Comparison of ENCODE assay signal across 29 cellular contexts in the genomic region with DNA sequence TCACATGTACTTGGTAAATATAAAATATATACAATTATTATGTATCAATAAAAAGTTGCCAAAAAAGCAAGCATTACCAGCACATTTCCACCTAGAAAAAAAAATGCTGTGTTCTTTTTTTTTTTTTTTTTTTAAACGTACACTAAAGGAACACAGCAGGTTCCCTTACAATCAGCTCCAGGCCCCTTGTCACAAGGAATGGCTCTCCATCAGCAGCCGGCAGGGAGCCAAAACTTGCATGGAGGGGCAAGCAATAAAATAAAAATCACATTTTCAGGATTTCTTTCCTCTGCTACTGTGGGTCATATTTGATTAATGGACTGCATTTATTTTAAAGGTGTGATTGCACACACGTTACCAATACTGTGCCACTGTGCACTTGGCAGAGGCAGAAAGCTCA.
"Had no signal": no experiment of that assay in that cellular context is flagged by ENCODE, and none has a peak within 500 bp of the region (broad histone marks: within the 10 kb centered on the region; RNA-seq: fewer than 3 reads in every experiment).

No MANE protein-coding gene starts in this region.

- DNase-seq: activated CD4-positive, alpha-beta T cell treated with anti-CD3 and anti-CD28 coated beads, Interleukin-2, amount 10 ng/mL, durations not matched to agents 24 days and 14 days; activated CD4-positive, alpha-beta T cell treated with anti-CD3 and anti-CD28 coated beads, Interleukin-2, amount 50 U/mL, for 4 hours; activated CD8-positive, alpha-beta T cell treated with anti-CD3 and anti-CD28 coated beads for 36 hours; activated gamma-delta T cell; activated naive CD4-positive, alpha-beta T cell treated with Interleukin-2 at 50 U/mL for 16 hours; activated naive CD8-positive, alpha-beta T cell treated with anti-CD3 and anti-CD28 coated beads, Interleukin-2, amount 10 ng/mL, durations not matched to agents 7 days and 5 days; activated T-cell treated with anti-CD3 and anti-CD28 coated beads, Interleukin-2, amount 50 U/mL, for 1 hour; amygdala; Karpas-422; NCI-H1105; NCI-H1417 treated with DMSO at 0.1 percent for 48 hours; NCI-H187 treated with DMSO at 0.1 percent for 48 hours; NCI-H2081; NCI-H2171 treated with DMSO at 0.1 percent for 48 hours; NCI-H2227 treated with DMSO at 0.1 percent for 48 hours; NCI-H446 treated with DMSO at 0.1 percent for 48 hours; NCI-H524; PC-9; SIG-M5; SW 1271; T-helper 1 cell; T-helper 2 cell; T-helper 9 cell; WERI-Rb-1 had no signal

- H3K9me3 Mint-ChIP-seq: activated CD4-positive, alpha-beta T cell treated with anti-CD3 and anti-CD28 coated beads, Interleukin-2, amount 10 ng/mL, durations not matched to agents 24 days and 14 days; activated CD8-positive, alpha-beta T cell treated with anti-CD3 and anti-CD28 coated beads for 36 hours; activated naive CD4-positive, alpha-beta T cell treated with anti-CD3 and anti-CD28 coated beads, Interleukin-2, amount 50 U/mL, for 24 hours; activated naive CD8-positive, alpha-beta T cell treated with anti-CD3 and anti-CD28 coated beads, Interleukin-2, amount 10 ng/mL, durations not matched to agents 7 days and 5 days; activated T-helper 2 cell treated with anti-CD3 and anti-CD28 coated beads, Interferon-gamma antibody, Interleukin-2, Interleukin-4, amounts not matched to agents 10 μg/mL and 5 μg/mL and 100 μg/mL, durations not matched to agents 14 hours and 24 hours and 36 hours had no signal

- ATAC-seq: activated CD8-positive, alpha-beta T cell treated with anti-CD3 and anti-CD28 coated beads for 36 hours; Right ventricle myocardium inferior had no signal

- H3K4me3 Mint-ChIP-seq: activated CD4-positive, alpha-beta T cell treated with anti-CD3 and anti-CD28 coated beads, Interleukin-2, amount 10 ng/mL, durations not matched to agents 24 days and 14 days; activated CD8-positive, alpha-beta T cell treated with anti-CD3 and anti-CD28 coated beads for 36 hours; activated naive CD4-positive, alpha-beta T cell treated with anti-CD3 and anti-CD28 coated beads, Interleukin-2, amount 50 U/mL, for 24 hours; activated naive CD8-positive, alpha-beta T cell treated with anti-CD3 and anti-CD28 coated beads, Interleukin-2, amount 10 ng/mL, durations not matched to agents 7 days and 5 days had no signal

- H3K27ac ChIP-seq: ascending aorta, PC-9, RWPE1, WERI-Rb-1 had no signal

- H3K9me3 ChIP-seq: ascending aorta had no signal

- H3K36me3 ChIP-seq: ascending aorta, WERI-Rb-1 had no signal

- H3K4me1 Mint-ChIP-seq: activated CD4-positive, alpha-beta T cell treated with anti-CD3 and anti-CD28 coated beads, Interleukin-2, amount 10 ng/mL, durations not matched to agents 24 days and 14 days; activated naive CD4-positive, alpha-beta T cell treated with anti-CD3 and anti-CD28 coated beads, Interleukin-2, amount 50 U/mL, for 24 hours; activated naive CD8-positive, alpha-beta T cell treated with anti-CD3 and anti-CD28 coated beads, Interleukin-2, amount 10 ng/mL, durations not matched to agents 7 days and 5 days had no signal

- H3K27me3 ChIP-seq: ascending aorta had no signal

- H3K27me3 Mint-ChIP-seq: activated CD4-positive, alpha-beta T cell treated with anti-CD3 and anti-CD28 coated beads, Interleukin-2, amount 10 ng/mL, durations not matched to agents 24 days and 14 days; activated CD8-positive, alpha-beta T cell treated with anti-CD3 and anti-CD28 coated beads for 36 hours; activated naive CD8-positive, alpha-beta T cell treated with anti-CD3 and anti-CD28 coated beads, Interleukin-2, amount 10 ng/mL, durations not matched to agents 7 days and 5 days had no signal

- H3K4me1 ChIP-seq: ascending aorta had no signal

- H3K36me3 Mint-ChIP-seq: activated naive CD4-positive, alpha-beta T cell treated with anti-CD3 and anti-CD28 coated beads, Interleukin-2, amount 50 U/mL, for 24 hours; activated naive CD8-positive, alpha-beta T cell treated with anti-CD3 and anti-CD28 coated beads, Interleukin-2, amount 10 ng/mL, durations not matched to agents 7 days and 5 days had no signal

- H3K4me3 ChIP-seq: ascending aorta, PC-9 had no signal
